In the genomic region with DNA sequence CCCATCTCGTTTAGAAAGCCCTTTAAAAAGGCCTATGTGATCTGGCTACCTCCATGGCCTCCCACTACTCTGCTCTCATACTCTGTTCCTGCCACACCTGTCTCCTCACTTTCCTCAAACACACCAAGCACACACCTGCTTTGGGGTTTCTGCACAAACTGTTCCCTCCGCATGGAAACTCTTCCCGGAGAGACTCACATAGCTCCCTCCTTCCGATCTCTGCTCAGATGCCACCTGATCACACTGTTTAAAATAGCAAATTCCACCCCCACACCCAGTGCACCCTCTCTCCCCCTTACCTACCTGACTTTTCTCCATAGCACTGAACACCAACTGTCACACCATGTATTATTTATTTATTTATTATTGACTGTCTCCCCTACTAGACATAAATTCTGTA, we compare ENCODE assay signal across 22 cellular contexts.
"Had no signal": no experiment of that assay in that cellular context is flagged by ENCODE, and none has a peak within 500 bp of the region (broad histone marks: within the 10 kb centered on the region; RNA-seq: fewer than 3 reads in every experiment).

No MANE protein-coding gene starts in this region.

- DNase-seq: naive thymus-derived CD8-positive, alpha-beta T cell; nephron progenitor cell; pancreas; right cardiac atrium; right lobe of liver; sigmoid colon; small intestine; stimulated activated CD4-positive, alpha-beta T cell treated with anti-CD3 and anti-CD28 coated beads, Interleukin-15, amount 100 ng/mL, for 24 hours; stimulated activated CD4-positive, alpha-beta T cell treated with anti-CD3 and anti-CD28 coated beads, Interleukin-2, amount 100 ng/mL, for 24 hours; stimulated activated CD4-positive, alpha-beta T cell treated with anti-CD3 and anti-CD28 coated beads, Interleukin-2, amount 100 ng/mL, for 48 hours; stimulated activated CD4-positive, alpha-beta T cell treated with anti-CD3 and anti-CD28 coated beads, Interleukin-4, amount 100 ng/mL, for 24 hours; stimulated activated naive B cell treated with anti-CD40 and anti-IgM and Interleukin-4, amounts not matched to agents 10 μg/mL and 1 μg/mL and 100 μg/mL, for 72 hours; stimulated activated naive CD4-positive, alpha-beta T cell treated with Interleukin-2 at 50 U/mL for 16 hours; stimulated activated naive CD8-positive, alpha-beta T cell treated with anti-CD3 and anti-CD28 coated beads, Interleukin-15, amount 100 ng/mL, for 72 hours; substantia nigra; testis; tibial artery; transverse colon; upper lobe of right lung; uterus had no signal

- ATAC-seq: naive thymus-derived CD8-positive, alpha-beta T cell; natural killer cell treated with Interleukin-12 subunit alpha and Interleukin-12 subunit beta and Interleukin-15 and Interleukin-18, amount 100 ng/mL, for 72 hours; pancreas; right cardiac atrium; right lobe of liver; stimulated activated effector memory CD8-positive, alpha-beta T cell treated with anti-CD3 and anti-CD28 coated beads, Interleukin-12 subunit alpha, Interleukin-12 subunit beta, amount 100 ng/mL, for 72 hours; stimulated activated naive B cell treated with anti-CD40 and anti-IgM and Interleukin-4, amounts not matched to agents 10 μg/mL and 1 μg/mL and 100 μg/mL, for 72 hours; stimulated activated naive CD8-positive, alpha-beta T cell treated with anti-CD3 and anti-CD28 coated beads, Interleukin-15, amount 100 ng/mL, for 72 hours; upper lobe of right lung had no signal
